Comparison of ENCODE assay signal across 3 cellular contexts in genomic region chr14:21294026-21294425, GRCh38. TPM values are rescaled to one million over a fixed set of nuclear protein-coding genes. Genes with fewer than 3 reads are reported as not detected.
"Had no signal": no experiment of that assay in that cellular context is flagged by ENCODE, and none has a peak within 500 bp of the region (broad histone marks: within the 10 kb centered on the region; RNA-seq: fewer than 3 reads in every experiment).

No MANE protein-coding gene starts in this region.

RNA-seq across cellular contexts. Expression of gene RPGRIP1, which starts 14.1 kb away (rescaled TPM):
- total RNA-seq: GM23248, H4, HFFc6 had no signal
- polyA plus RNA-seq: GM23248 had no signal
